ENCODE assay signal across 19 cellular contexts in genomic region chr5:169295241-169295747, GRCh38. TPM values are rescaled to one million over a fixed set of nuclear protein-coding genes. Genes with fewer than 3 reads are reported as not detected.
DNase-seq lines count a peak whose midpoint lies in the region; ATAC-seq, FAIRE-seq and TF ChIP-seq lines count a peak whose summit lies in the region.
"Had no signal": no experiment of that assay in that cellular context is flagged by ENCODE, and none has a peak within 500 bp of the region (broad histone marks: within the 10 kb centered on the region; RNA-seq: fewer than 3 reads in every experiment).

No MANE protein-coding gene starts in this region.

- H3K27ac Mint-ChIP-seq in type B pancreatic cell, result no peak overlapping the region
- H3K27ac Mint-ChIP-seq in activated CD8-positive, alpha-beta memory T cell treated with anti-CD3 and anti-CD28 coated beads, Interleukin-2, amount 10 ng/mL, durations not matched to agents 7 days and 5 days, result no peak overlapping the region
- H3K27ac Mint-ChIP-seq: CD4-positive, alpha-beta memory T cell had no signal

- H3K27ac ChIP-seq in esophagus muscularis mucosa (replicated peaks in 1 of 4), result peak overlapping the region in 1 of 4 donors; percentile 89

- peaks cover 33% of the 10 kb centered on the region for H3K27me3 Mint-ChIP-seq in type B pancreatic cell
- H3K27me3 Mint-ChIP-seq in activated CD8-positive, alpha-beta memory T cell treated with anti-CD3 and anti-CD28 coated beads, Interleukin-2, amount 10 ng/mL, durations not matched to agents 7 days and 5 days, result peaks cover 27% of the 10 kb centered on the region

- no peaks in the 10 kb centered on the region for H3K9me3 ChIP-seq in esophagus muscularis mucosa

- TF ChIP-seq EP300 in esophagus muscularis mucosa (IDR thresholded peaks at IDR 0.05), result no peak

- peaks cover 0 to 3% (median 0%) of the 10 kb centered on the region in 4 donors for H3K27me3 ChIP-seq in esophagus muscularis mucosa

- peak; percentile 52 for FAIRE-seq in HTR-8/SVneo (lab: Jason Lieb, UNC)
- FAIRE-seq: GM12891, GM18507, H1 had no signal

- ATAC-seq in HG03135 (IDR thresholded peaks at IDR 0.05; ENCODE audit: unreplicated experiment), result no peak
- no peak for ATAC-seq in activated CD8-positive, alpha-beta memory T cell treated with anti-CD3 and anti-CD28 coated beads, Interleukin-2, amount 10 ng/mL, durations not matched to agents 7 days and 5 days
- ATAC-seq: HCT116 had no signal

- no peak for TF ChIP-seq POLR2A in esophagus muscularis mucosa (IDR thresholded peaks at IDR 0.05; ENCODE audit: low read depth)

- H3K4me1 ChIP-seq in esophagus muscularis mucosa, result peaks cover 6 to 79% (median 65%) of the 10 kb centered on the region in 4 donors

- DNase-seq in HTR-8/SVneo (ENCODE audit: insufficient read length, low spot score) (no peak), esophagus muscularis mucosa (ENCODE audit: extremely low spot score) (peak; percentile 66), type B pancreatic cell (ENCODE audit: extremely low spot score, unreplicated experiment) (peak; percentile 25), NOMO-1 treated with dmso at 0.1 percent for 144 hours (lab: John Stamatoyannopoulos, UW; ENCODE audit: unreplicated experiment) (no peak)
- DNase-seq in activated CD8-positive, alpha-beta memory T cell treated with anti-CD3 and anti-CD28 coated beads, Interleukin-2, amount 10 ng/mL, durations not matched to agents 7 days and 5 days, result no peak
- DNase-seq: C1 segment of cervical spinal cord; Calu3; CD4-positive, alpha-beta memory T cell; COR-L47; DMS53; DMS79 treated with DMSO at 0.1 percent for 48 hours; GF-D8; H7 had no signal

- TF ChIP-seq CTCF in esophagus muscularis mucosa (IDR thresholded peaks at IDR 0.05), result no peak
- no peak for TF ChIP-seq CTCF in type B pancreatic cell (conservative IDR thresholded peaks at IDR 0.05)

- 85% methylated on average over 8 of the region's 8 CpGs for WGBS in esophagus muscularis mucosa

- H3K36me3 Mint-ChIP-seq in type B pancreatic cell, result peaks cover 10% of the 10 kb centered on the region
- no peaks in the 10 kb centered on the region for H3K36me3 Mint-ChIP-seq in activated CD8-positive, alpha-beta memory T cell treated with anti-CD3 and anti-CD28 coated beads, Interleukin-2, amount 10 ng/mL, durations not matched to agents 7 days and 5 days
- H3K36me3 Mint-ChIP-seq: CD4-positive, alpha-beta memory T cell had no signal

- no peaks in the 10 kb centered on the region for H3K9me3 Mint-ChIP-seq in type B pancreatic cell
- H3K9me3 Mint-ChIP-seq in activated CD8-positive, alpha-beta memory T cell treated with anti-CD3 and anti-CD28 coated beads, Interleukin-2, amount 10 ng/mL, durations not matched to agents 7 days and 5 days (ENCODE audit: low read depth), result no peaks in the 10 kb centered on the region
- H3K9me3 Mint-ChIP-seq: CD4-positive, alpha-beta memory T cell had no signal

- intact Hi-C loops in esophagus muscularis mucosa (cut with DNase I), result no loop called here

- H3K4me1 Mint-ChIP-seq in type B pancreatic cell (ENCODE audit: unreplicated experiment), result peaks cover 39% of the 10 kb centered on the region
- H3K4me1 Mint-ChIP-seq in activated CD8-positive, alpha-beta memory T cell treated with anti-CD3 and anti-CD28 coated beads, Interleukin-2, amount 10 ng/mL, durations not matched to agents 7 days and 5 days, result no peaks in the 10 kb centered on the region

- H3K4me3 ChIP-seq in esophagus muscularis mucosa, result no peak overlapping the region

- H3K36me3 ChIP-seq in esophagus muscularis mucosa, result no peaks in the 10 kb centered on the region

- CTCF ChIA-PET in activated CD8-positive, alpha-beta memory T cell treated with anti-CD3 and anti-CD28 coated beads, Interleukin-2, amount 10 ng/mL, durations not matched to agents 7 days and 5 days (lab: Charles Lee), result no interaction called here

- no peak overlapping the region for H3K4me3 Mint-ChIP-seq in type B pancreatic cell
- H3K4me3 Mint-ChIP-seq in activated CD8-positive, alpha-beta memory T cell treated with anti-CD3 and anti-CD28 coated beads, Interleukin-2, amount 10 ng/mL, durations not matched to agents 7 days and 5 days, result no peak overlapping the region
- H3K4me3 Mint-ChIP-seq: CD4-positive, alpha-beta memory T cell had no signal

RNA-seq across cellular contexts. Expression of gene SLIT3, which starts 5.6 kb away (rescaled TPM):
- 10 to 100 TPM; 41.1 to 86.6 (median 62.7) TPM for total RNA-seq in esophagus muscularis mucosa
- total RNA-seq in type B pancreatic cell (ENCODE audit: low replicate concordance), result 17.0 and 56.6 TPM in 2 replicates
- under 1 TPM in 1 of 2 experiments, not detected in 1; 0.09 TPM for total RNA-seq in activated CD8-positive, alpha-beta memory T cell treated with anti-CD3 and anti-CD28 coated beads, Interleukin-2, amount 10 ng/mL, durations not matched to agents 7 days and 5 days
- total RNA-seq: A673; Calu3; CD4-positive, alpha-beta memory T cell had no signal

Comparison
In these comparisons a context has a peak if more than half of its experiments do, and no peak if none do; other contexts are left out.
1. DNase-seq: peak in esophagus muscularis mucosa (single experiment) and type B pancreatic cell (single experiment); none in HTR-8/SVneo (single experiment), NOMO-1 treated with dmso at 0.1 percent for 144 hours (single experiment) and activated CD8-positive, alpha-beta memory T cell treated with anti-CD3 and anti-CD28 coated beads, Interleukin-2, amount 10 ng/mL, durations not matched to agents 7 days and 5 days (single experiment).
2. RNA of gene SLIT3, which starts 5.6 kb away (total RNA-seq): 41.1 to 86.6 TPM in esophagus muscularis mucosa and 17.0 to 56.6 TPM in type B pancreatic cell; 0.09 TPM in activated CD8-positive, alpha-beta memory T cell treated with anti-CD3 and anti-CD28 coated beads, Interleukin-2, amount 10 ng/mL, durations not matched to agents 7 days and 5 days; every median in the first group is over 10 times any median in the second.